24 cellular contexts compared by ENCODE assay signal in the genomic region with DNA sequence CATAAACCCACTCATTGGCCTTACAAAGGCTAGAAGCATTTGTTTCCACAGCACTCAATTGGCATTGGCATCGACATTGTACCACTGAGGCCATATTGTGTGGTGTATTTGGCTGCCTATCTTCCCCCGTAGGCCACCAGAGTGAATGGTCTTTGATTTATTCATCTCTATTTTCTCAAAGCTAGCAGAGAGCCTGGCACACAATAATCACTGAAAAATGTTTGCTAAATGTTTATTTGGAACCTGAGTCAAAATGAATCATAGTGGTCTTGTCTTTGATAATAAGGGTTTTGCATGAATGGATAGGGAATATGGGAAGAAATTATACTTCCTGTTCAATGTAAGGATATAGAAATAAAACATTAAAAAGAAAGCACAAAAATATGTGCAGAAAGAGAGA.
DNase-seq lines count a peak whose midpoint lies in the region; ATAC-seq and TF ChIP-seq lines count a peak whose summit lies in the region.
"Had no signal": no experiment of that assay in that cellular context is flagged by ENCODE, and none has a peak within 500 bp of the region (broad histone marks: within the 10 kb centered on the region; RNA-seq: fewer than 3 reads in every experiment).

No MANE protein-coding gene starts in this region.

- H3K9ac ChIP-seq in PC-3 (ENCODE audit: low read length): no peak overlapping the region

- POLR2A ChIA-PET in PC-3 (lab: Charles Lee; ENCODE audit: unreplicated experiment): no interaction called here

- intact Hi-C loops in CD14-positive monocyte (cut with micrococcal nuclease): loop anchor here (5.0 to 10.0 kb wide), 2 partner anchors 104 to 112 kb away; a partner anchor contains a TSS
- intact Hi-C loops in PC-3 (cut with micrococcal nuclease): loop anchor here (5.0 kb wide), 1 partner anchor 203 kb away; no protein-coding TSS in a partner anchor

- H3K4me1 Mint-ChIP-seq in CD14-positive monocyte: peaks cover 45% of the 10 kb centered on the region

- H3K4me1 ChIP-seq in PC-3 (ENCODE audit: insufficient read depth, low read length) (peaks cover 11% of the 10 kb centered on the region), neutrophil (ENCODE audit: control insufficient read depth in 1 of 2, insufficient read depth in 1 of 2, low read depth in 1 of 2, low read length in 1 of 2) (peaks cover 23 to 26% of the 10 kb centered on the region in 2 experiments)
- H3K4me1 ChIP-seq: SJCRH30 had no signal

- CTCF ChIA-PET in PC-3 (lab: Charles Lee): no interaction called here

- no peaks in the 10 kb centered on the region for H3K27me3 ChIP-seq in PC-3 (ENCODE audit: low read length)
- H3K27me3 ChIP-seq in neutrophil: no peaks in the 10 kb centered on the region
- H3K27me3 ChIP-seq: SJCRH30 had no signal

- peak overlapping the region; percentile 55 to 85 (median 75) for H3K27ac Mint-ChIP-seq in CD14-positive monocyte
- H3K27ac Mint-ChIP-seq: CD4-positive, CD25-positive, alpha-beta regulatory T cell had no signal

- no peak overlapping the region for H2AFZ ChIP-seq in PC-3 (ENCODE audit: low read length)
- H2AFZ ChIP-seq: PC-9 had no signal

- no peaks in the 10 kb centered on the region for H3K27me3 Mint-ChIP-seq in CD14-positive monocyte (ENCODE audit: low read depth in 3 of 3)
- H3K27me3 Mint-ChIP-seq: CD4-positive, CD25-positive, alpha-beta regulatory T cell had no signal

- H3K36me3 Mint-ChIP-seq in CD14-positive monocyte: no peaks in the 10 kb centered on the region
- H3K36me3 Mint-ChIP-seq: CD4-positive, CD25-positive, alpha-beta regulatory T cell had no signal

- DNase-seq in CD14-positive monocyte (ENCODE audit: low spot score) (no peak), HCEC 1CT (peak; percentile 43), PC-3 (peak; percentile 70), COLO668 (lab: John Stamatoyannopoulos, UW; ENCODE audit: unreplicated experiment) (no peak), amniotic stem cell (lab: John Stamatoyannopoulos, UW) (no peak), NCI-H1694 (lab: John Stamatoyannopoulos, UW) (no peak)
- DNase-seq: 8988T; CD4-positive, CD25-positive, alpha-beta regulatory T cell; GOT3; Karpas-422; NCI-H1105 treated with DMSO at 0.1 percent for 48 hours; NCI-H146; NCI-H2029; NCI-H446; NCI-H524 treated with DMSO at 0.1 percent for 48 hours; NCI-H774; PC-9; SJCRH30 had no signal

- H3K9me2 ChIP-seq in PC-3 (replicated peaks; ENCODE audit: low read length): 0 out of 2 replicates have a peak, but pooled peaks cover 3% of the 10 kb centered on the region

- H3K9me3 Mint-ChIP-seq in CD14-positive monocyte: no peaks in the 10 kb centered on the region

- peak overlapping the region; percentile 36; the same call in 1 of the 2 replicates for H3K4me2 ChIP-seq in PC-3 (ENCODE audit: low read length)
- H3K4me2 ChIP-seq: PC-9 had no signal

- H4K20me1 ChIP-seq in PC-3 (ENCODE audit: low read length): no peaks in the 10 kb centered on the region

- H3K4me3 Mint-ChIP-seq in CD14-positive monocyte: peak overlapping the region in 1 of 2 donors; percentile 32
- H3K4me3 Mint-ChIP-seq: CD4-positive, CD25-positive, alpha-beta regulatory T cell had no signal

- TF ChIP-seq CTCF in CD14-positive monocyte (IDR thresholded peaks at IDR 0.05) (no peak), PC-3 (conservative IDR thresholded peaks at IDR 0.05; ENCODE audit: low read depth, low read length) (no peak), neutrophil (IDR thresholded peaks at IDR 0.05) (no peak)

- H3K9me3 ChIP-seq in PC-3 (ENCODE audit: low read length): no peaks in the 10 kb centered on the region
- H3K9me3 ChIP-seq in neutrophil: no peaks in the 10 kb centered on the region
- H3K9me3 ChIP-seq: SJCRH30 had no signal

- ATAC-seq in PC-3: peak; percentile 73
- no peak for ATAC-seq in GM21367 (IDR thresholded peaks at IDR 0.05; ENCODE audit: unreplicated experiment)
- ATAC-seq: HCT116, Right ventricle myocardium inferior, SK-N-SH treated with all-trans-retinoic acid at 6 μM for 48 hours had no signal

- H3K27ac ChIP-seq in PC-3 (ENCODE audit: low read length): peak overlapping the region; percentile 38
- H3K27ac ChIP-seq in neutrophil: peak overlapping the region; percentile 58
- H3K27ac ChIP-seq: HL-60, PC-9, SJCRH30 had no signal

- no peak overlapping the region for H3K4me3 ChIP-seq in PC-3 (ENCODE audit: low read length)
- no peak overlapping the region for H3K4me3 ChIP-seq in neutrophil (ENCODE audit: low read depth in 1 of 2, low read length in 1 of 2)
- H3K4me3 ChIP-seq: PC-9, SJCRH30 had no signal

- H3K36me3 ChIP-seq in PC-3 (ENCODE audit: low read depth, low read length) (no peaks in the 10 kb centered on the region), neutrophil (no peaks in the 10 kb centered on the region)
- H3K36me3 ChIP-seq: SJCRH30 had no signal

- no TSS peak for BruUV-seq in PC-3 (replicated peaks; lab: Mats Ljungman, UMichigan)

- H3F3A ChIP-seq in PC-3 (ENCODE audit: low read length, unreplicated experiment): no peaks in the 10 kb centered on the region

- no peaks in the 10 kb centered on the region for H3K79me2 ChIP-seq in PC-3 (ENCODE audit: low read length)

Comparison
In these comparisons a context has a peak if more than half of its experiments do, and no peak if none do; other contexts are left out.
1. DNase-seq: peak in HCEC 1CT (single experiment) and PC-3 (single experiment); none in CD14-positive monocyte (single experiment), COLO668 (single experiment), amniotic stem cell (single experiment) and NCI-H1694 (single experiment).